In genomic region chr3:154040283-154040682, GRCh38 we compare ENCODE assay signal across 8 cellular contexts.
A peak's percentile ranks its signal among the peaks of the same experiment; 100 is the strongest.
DNase-seq lines count a peak whose midpoint lies in the region; ATAC-seq and TF ChIP-seq lines count a peak whose summit lies in the region.

No MANE protein-coding gene starts in this region.

- no peaks in the 10 kb centered on the region for H3K4me1 ChIP-seq in foreskin keratinocyte
- H3K4me1 ChIP-seq in mesendoderm (ENCODE audit: control insufficient read depth, low read depth, low read length), result no peaks in the 10 kb centered on the region

- H2BK120ac ChIP-seq in mesendoderm (ENCODE audit: low read depth, low read length), result no peak overlapping the region

- no peak overlapping the region for H3K23ac ChIP-seq in mesendoderm (ENCODE audit: low read length)

- TF ChIP-seq CTCF in foreskin keratinocyte (conservative IDR thresholded peaks at IDR 0.05) (peak; percentile 67), omental fat pad (IDR thresholded peaks at IDR 0.05) (no peak)

- intact Hi-C loops in sciatic nerve (cut with DNase I), result no loop called here

- H3K4me2 ChIP-seq in mesendoderm (ENCODE audit: low read length), result no peak overlapping the region

- no peak overlapping the region for H3K4me3 ChIP-seq in mesendoderm (ENCODE audit: low read length)

- peak; percentile 74 for ATAC-seq in GM21619 (IDR thresholded peaks at IDR 0.05; ENCODE audit: unreplicated experiment)
- ATAC-seq in foreskin keratinocyte, result peak; percentile 80
- ATAC-seq in HG03442 (IDR thresholded peaks at IDR 0.05; ENCODE audit: unreplicated experiment), result no peak
- ATAC-seq in sciatic nerve, result no peak
- no peak for ATAC-seq in omental fat pad (ENCODE audit: low FRiP score)

- no peak overlapping the region for H2BK15ac ChIP-seq in mesendoderm (replicated peaks; ENCODE audit: low read depth)

- H3K9ac ChIP-seq in mesendoderm (ENCODE audit: low read length), result no peak overlapping the region

- H3K79me1 ChIP-seq in mesendoderm (ENCODE audit: low read length), result no peaks in the 10 kb centered on the region

- no peak overlapping the region for H4K8ac ChIP-seq in mesendoderm (ENCODE audit: low read depth, low read length)

- H3K27me3 ChIP-seq in foreskin keratinocyte (no peaks in the 10 kb centered on the region), mesendoderm (ENCODE audit: insufficient read depth, low read length, poor library complexity) (no peaks in the 10 kb centered on the region)

- H2AK5ac ChIP-seq in mesendoderm (ENCODE audit: low read length), result no peak overlapping the region

- no peak overlapping the region for H2BK5ac ChIP-seq in mesendoderm (ENCODE audit: low read length)

- H3K56ac ChIP-seq in mesendoderm (ENCODE audit: low read length), result no peak overlapping the region

- no peak overlapping the region for H4K5ac ChIP-seq in mesendoderm (ENCODE audit: low read length)

- DNase-seq in DMS53 treated with DMSO at 0.1 percent for 48 hours (lab: John Stamatoyannopoulos, UW; ENCODE audit: unreplicated experiment) (peak; percentile 3), NCI-H460 (ENCODE audit: extremely low read depth, low read depth) (peak; percentile 32), foreskin keratinocyte (peak in 1 of 2 donors; percentile 31), mesendoderm (no peak), sciatic nerve (ENCODE audit: low spot score) (no peak), omental fat pad (ENCODE audit: low spot score) (no peak)

- no peak overlapping the region for H3K18ac ChIP-seq in mesendoderm (ENCODE audit: low read length)

- H3K36me3 ChIP-seq in mesendoderm (ENCODE audit: control insufficient read depth, insufficient read depth, low read length), result no peaks in the 10 kb centered on the region

- H3K79me2 ChIP-seq in mesendoderm (ENCODE audit: control insufficient read depth, insufficient read depth, low read length), result no peaks in the 10 kb centered on the region

- H3K27ac ChIP-seq in foreskin keratinocyte (no peak overlapping the region), mesendoderm (ENCODE audit: low read depth, low read length) (no peak overlapping the region)

- H3K4ac ChIP-seq in mesendoderm (ENCODE audit: low read depth, low read length), result no peak overlapping the region

Comparison
In these comparisons a context has a peak if more than half of its experiments do, and no peak if none do; other contexts are left out.
1. DNase-seq: peak in DMS53 treated with DMSO at 0.1 percent for 48 hours (single experiment) and NCI-H460 (single experiment); none in mesendoderm (single experiment), sciatic nerve (single experiment) and omental fat pad (single experiment).
2. ATAC-seq: peak in GM21619 (single experiment) and foreskin keratinocyte (single experiment); none in HG03442 (single experiment), sciatic nerve (single experiment) and omental fat pad (single experiment).